In the genomic region with DNA sequence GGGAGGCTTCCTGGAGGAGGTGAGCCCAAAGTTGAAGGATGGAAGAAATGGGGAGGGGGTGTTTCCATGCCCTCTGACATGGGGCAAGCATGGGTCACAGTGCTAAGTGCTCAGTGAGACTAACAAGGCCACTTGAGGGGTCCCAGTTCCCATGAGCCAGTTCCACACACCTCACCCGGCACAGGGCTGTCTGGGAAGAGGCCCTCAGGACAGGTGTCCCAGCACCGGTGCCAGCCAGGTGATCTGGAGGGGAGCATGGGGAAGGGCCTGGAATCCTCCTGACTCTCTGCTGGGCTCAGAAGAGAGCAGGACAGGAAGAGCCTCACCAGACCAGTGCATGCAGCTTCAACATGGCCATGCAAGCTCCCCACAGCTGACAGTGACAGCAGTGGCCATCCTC, we compare ENCODE assay signal across 30 cellular contexts.
"Had no signal": no experiment of that assay in that cellular context is flagged by ENCODE, and none has a peak within 500 bp of the region (broad histone marks: within the 10 kb centered on the region; RNA-seq: fewer than 3 reads in every experiment).

No MANE protein-coding gene starts in this region.

- ATAC-seq: activated CD4-positive, CD25-positive, alpha-beta regulatory T cell treated with anti-CD3 and anti-CD28 coated beads, Interleukin-2, amount 50 U/mL, for 24 hours; activated CD8-positive, alpha-beta T cell treated with anti-CD3 and anti-CD28 coated beads for 36 hours; activated T-cell treated with anti-CD3 and anti-CD28 coated beads, Interleukin-2, amount 50 U/mL, for 4 hours; activated T-helper 17 cell treated with anti-CD3 and anti-CD28 coated beads, Interleukin-2, amount 50 U/mL, for 72 hours; esophagus mucosa; T-helper 17 cell had no signal

- H3K27ac ChIP-seq: brain microvascular endothelial cell, coronary artery, WERI-Rb-1 had no signal

- H3K4me3 ChIP-seq: coronary artery, dorsolateral prefrontal cortex had no signal

- H3K36me3 ChIP-seq: brain microvascular endothelial cell, WERI-Rb-1 had no signal

- DNase-seq: activated B cell treated with CpG ODN at 0.5 μM for 24 hours; activated CD4-positive, alpha-beta T cell treated with anti-CD3 and anti-CD28 coated beads for 48 hours; activated CD4-positive, alpha-beta T cell treated with anti-CD3 and anti-CD28 coated beads, Interleukin-2, amount 50 U/mL, for 1 hour; activated CD4-positive, alpha-beta T cell treated with anti-CD3 and anti-CD28 coated beads, Interleukin-2, amount 50 U/mL, for 48 hours; activated CD8-positive, alpha-beta memory T cell treated with anti-CD3 and anti-CD28 coated beads for 24 hours; activated CD8-positive, alpha-beta T cell treated with anti-CD3 and anti-CD28 coated beads for 36 hours; activated effector memory CD4-positive, alpha-beta T cell treated with Interleukin-2 at 50 U/mL for 16 hours; activated gamma-delta T cell treated with Interleukin-2 at 50 U/mL for 16 hours; activated naive CD4-positive, alpha-beta T cell treated with anti-CD3 and anti-CD28 coated beads, Interleukin-2, amount 50 U/mL, for 16 hours; activated naive CD4-positive, alpha-beta T cell treated with Interleukin-2 at 50 U/mL for 16 hours; activated T-cell treated with anti-CD3 and anti-CD28 coated beads, Interleukin-2, amount 50 U/mL, for 4 hours; amniotic stem cell; anterior cingulate cortex; brain microvascular endothelial cell; central memory CD4-positive, alpha-beta T cell; dorsolateral prefrontal cortex; effector memory CD4-positive, alpha-beta T cell; endodermal cell; foreskin fibroblast; head of caudate nucleus; T-helper 1 cell; T-helper 17 cell; T1000; WERI-Rb-1 had no signal

- H3K27me3 ChIP-seq: brain microvascular endothelial cell, dorsolateral prefrontal cortex had no signal

- FAIRE-seq: astrocyte, frontal cortex had no signal
